20 cellular contexts compared by ENCODE assay signal in the genomic region with DNA sequence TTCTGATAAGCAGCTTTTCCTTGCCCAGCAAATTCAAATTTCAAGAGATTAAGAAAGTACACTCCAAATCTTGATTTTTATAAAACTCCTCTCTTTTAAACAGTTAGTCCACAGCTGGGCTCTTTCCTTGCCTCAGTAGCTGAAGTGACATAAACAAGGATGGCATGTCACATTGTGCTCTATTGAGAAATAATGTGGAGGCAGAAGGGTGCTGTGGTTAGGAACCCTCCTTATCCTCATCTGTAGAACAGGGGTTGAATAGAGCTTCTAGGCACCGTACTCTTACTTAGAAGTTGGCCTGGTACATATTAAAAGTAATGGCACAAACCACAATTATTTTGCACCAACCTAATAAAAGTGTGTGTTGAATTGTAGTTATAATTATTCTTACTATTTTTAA.
"Had no signal": no experiment of that assay in that cellular context is flagged by ENCODE, and none has a peak within 500 bp of the region (broad histone marks: within the 10 kb centered on the region; RNA-seq: fewer than 3 reads in every experiment).

No MANE protein-coding gene starts in this region.

- H3K9me3 ChIP-seq: lower lobe of right lung, right atrium auricular region, tibial nerve, vagina had no signal

- H3K27ac ChIP-seq: foreskin keratinocyte, lower lobe of right lung, neural progenitor cell, right atrium auricular region, tibial nerve, vagina had no signal

- H3K9ac ChIP-seq: neural progenitor cell had no signal

- H3K4me1 ChIP-seq: foreskin keratinocyte, neural progenitor cell, right atrium auricular region had no signal

- H3K4me3 ChIP-seq: lower lobe of right lung, neural progenitor cell, right atrium auricular region, tibial nerve, vagina had no signal

- H2AFZ ChIP-seq: neural progenitor cell had no signal

- ATAC-seq: foreskin keratinocyte; left lobe of liver; naive thymus-derived CD4-positive, alpha-beta T cell; stimulated activated naive CD8-positive, alpha-beta T cell treated with anti-CD3 and anti-CD28 coated beads, Interleukin-15, amount 100 ng/mL, for 72 hours had no signal

- H3K36me3 ChIP-seq: lower lobe of right lung, neural progenitor cell, right atrium auricular region, tibial nerve, vagina had no signal

- H3K27me3 ChIP-seq: foreskin keratinocyte, neural progenitor cell, right atrium auricular region, tibial nerve, vagina had no signal

- DNase-seq: activated B cell treated with CpG ODN at 0.5 μM for 24 hours; activated CD4-positive, alpha-beta T cell treated with anti-CD3 and anti-CD28 coated beads for 4 hours; activated CD4-positive, alpha-beta T cell treated with anti-CD3 and anti-CD28 coated beads, Interleukin-2, amount 50 U/mL, for 48 hours; activated CD8-positive, alpha-beta memory T cell treated with anti-CD3 and anti-CD28 coated beads, Interleukin-2, amount 50 U/mL, for 48 hours; activated naive CD4-positive, alpha-beta T cell treated with Interleukin-2 at 50 U/mL for 16 hours; activated naive CD8-positive, alpha-beta T cell treated with anti-CD3 and anti-CD28 coated beads, Interleukin-2, amount 10 ng/mL, durations not matched to agents 7 days and 5 days; activated T-cell treated with anti-CD3 and anti-CD28 coated beads, Interleukin-2, amount 50 U/mL, for 48 hours; effector CD8-positive, alpha-beta T cell; foreskin keratinocyte; immature natural killer cell; lower lobe of right lung; naive thymus-derived CD4-positive, alpha-beta T cell; stimulated activated CD4-positive, alpha-beta T cell treated with anti-CD3 and anti-CD28 coated beads, Interleukin-1b, Interleukin-23, amount 100 ng/mL, for 48 hours; stimulated activated naive CD8-positive, alpha-beta T cell treated with anti-CD3 and anti-CD28 coated beads, Interleukin-15, amount 100 ng/mL, for 72 hours; T1000 had no signal

- H3K4me2 ChIP-seq: neural progenitor cell had no signal
